ENCODE assay signal across 28 cellular contexts in genomic region chr2:65374555-65374954, GRCh38. TPM values are rescaled to one million over a fixed set of nuclear protein-coding genes. Genes with fewer than 3 reads are reported as not detected.
A peak's percentile ranks its signal among the peaks of the same experiment; 100 is the strongest.
DNase-seq lines count a peak whose midpoint lies in the region; ATAC-seq, FAIRE-seq and TF ChIP-seq lines count a peak whose summit lies in the region.
"Had no signal": no experiment of that assay in that cellular context is flagged by ENCODE, and none has a peak within 500 bp of the region (broad histone marks: within the 10 kb centered on the region; RNA-seq: fewer than 3 reads in every experiment).

No MANE protein-coding gene starts in this region.

- H3F3A ChIP-seq in PC-9 (ENCODE audit: insufficient read depth, low read depth) = peaks cover 44% of the 10 kb centered on the region

- no peak for FAIRE-seq in HepG2 (lab: Jason Lieb, UNC)

- H3K9ac ChIP-seq in HepG2 (ENCODE audit: insufficient read depth, low read depth, low read length) = no peak overlapping the region; the same call in 1 of the 2 replicates
- H3K9ac ChIP-seq: GM23248 had no signal

- H3K36me3 ChIP-seq in PC-9 (ENCODE audit: low read depth) (peaks cover 3% of the 10 kb centered on the region; the same call in 1 of the 2 replicates), HepG2 (replicated peaks in 1 of 2; ENCODE audit: control insufficient read depth in 1 of 2, insufficient read depth in 2 of 2, low read length in 2 of 2) (peaks cover 0 to 24% of the 10 kb centered on the region in 2 experiments; a peak in 3 of 5 replicates)
- H3K36me3 ChIP-seq: gastrocnemius medialis, thoracic aorta had no signal

- POLR2A ChIA-PET in PC-9 (lab: Charles Lee; ENCODE audit: unreplicated experiment) (no interaction called here), HepG2 (lab: Yijun Ruan, JAX) (interaction anchor here (1.0 to 5.2 kb wide), 9 partner anchors 8 to 1059 kb away, joined by 3 to 66 read pairs (median 15); partner anchors contain the start of gene SPRED2)

- TF ChIP-seq CTCF in 22Rv1 (IDR thresholded peaks at IDR 0.05) (no peak), PC-9 (conservative IDR thresholded peaks at IDR 0.05) (no peak), HepG2 (CRISPR knock-in tag; IDR thresholded peaks at IDR 0.05) (no peak)

- H3K27ac ChIP-seq in 22Rv1 (peak overlapping the region; percentile 80), PC-9 (peak overlapping the region; percentile 14; the same call in 1 of the 2 replicates), HepG2 (ENCODE audit: extremely low read length, insufficient read depth, low read length) (peak overlapping the region; percentile 67)
- H3K27ac ChIP-seq: gastrocnemius medialis, GM23248, psoas muscle, thoracic aorta had no signal

- DNase-seq in PC-9 (peak in 1 of 2 experiments; percentile 64), HepG2 (ENCODE audit: low spot score) (no peak), NCI-H2029 treated with DMSO at 0.1 percent for 48 hours (lab: John Stamatoyannopoulos, UW) (no peak)
- DNase-seq: activated CD4-positive, alpha-beta T cell treated with anti-CD3 and anti-CD28 coated beads, Interleukin-2, amount 50 U/mL, for 1 hour; activated CD8-positive, alpha-beta memory T cell treated with anti-CD3 and anti-CD28 coated beads, Interleukin-2, amount 10 ng/mL, durations not matched to agents 7 days and 5 days; activated naive CD4-positive, alpha-beta T cell; activated T-cell treated with anti-CD3 and anti-CD28 coated beads, Interleukin-2, amount 50 U/mL, for 72 hours; DMS153; gastrocnemius medialis; GM23248; hippocampal formation; left ventricle myocardium superior; naive thymus-derived CD8-positive, alpha-beta T cell; NCI-H1105 treated with DMSO at 0.1 percent for 48 hours; NCI-H2029; NCI-H526 treated with DMSO at 0.1 percent for 48 hours; nucleus accumbens; psoas muscle; SHP77 treated with DMSO at 0.1 percent for 48 hours; SW 1271; T-helper 9 cell had no signal

- peak overlapping the region; percentile 46 for H3K4me2 ChIP-seq in PC-9
- H3K4me2 ChIP-seq in HepG2 (ENCODE audit: low read depth, low read length) = peak overlapping the region; percentile 60

- CTCF ChIA-PET in PC-9 (lab: Charles Lee) (no interaction called here), HepG2 (lab: Yijun Ruan, JAX; ENCODE audit: low intra/inter-chr PET ratio, low total read pairs) (no interaction called here)

- in situ Hi-C loops in HepG2 (cut with HindIII; ENCODE audit: extremely low pct_ligation_motif_present, low pct_unique_long_range_greater_than_20kb) = no loop called here

- peak; percentile 47 for ATAC-seq in GM18868 (IDR thresholded peaks at IDR 0.05; ENCODE audit: unreplicated experiment)
- no peak for ATAC-seq in HepG2
- ATAC-seq in HG02642 (IDR thresholded peaks at IDR 0.05; ENCODE audit: poor library complexity, unreplicated experiment) = no peak
- no peak for ATAC-seq in GM21423 (IDR thresholded peaks at IDR 0.05; ENCODE audit: unreplicated experiment)
- no peak for ATAC-seq in GM18873 (IDR thresholded peaks at IDR 0.05; ENCODE audit: low FRiP score, unreplicated experiment)
- ATAC-seq: activated CD8-positive, alpha-beta memory T cell treated with anti-CD3 and anti-CD28 coated beads, Interleukin-2, amount 10 ng/mL, durations not matched to agents 7 days and 5 days; activated T-cell treated with anti-CD3 and anti-CD28 coated beads, Interleukin-2, amount 50 U/mL, for 72 hours; gastrocnemius medialis; left ventricle myocardium superior; naive thymus-derived CD8-positive, alpha-beta T cell; WTC11 had no signal

- TF ChIP-seq EP300 in HepG2 (IDR thresholded peaks at IDR 0.05; ENCODE audit: low read depth in 2 of 2, low read length in 2 of 2) (no peak), HepG2 (CRISPR knock-in tag; IDR thresholded peaks at IDR 0.05; ENCODE audit: borderline replicate concordance) (no peak)

- intact Hi-C loops in PC-9 (cut with micrococcal nuclease; ENCODE audit: unreplicated experiment) (no loop called here), HepG2 (cut with micrococcal nuclease; ENCODE audit: unreplicated experiment) (no loop called here)

- H3K9me3 ChIP-seq in PC-9 (ENCODE audit: insufficient read depth, low read depth) (no peaks in the 10 kb centered on the region), HepG2 (ENCODE audit: low read length) (no peaks in the 10 kb centered on the region)
- H3K9me3 ChIP-seq: gastrocnemius medialis, psoas muscle, thoracic aorta had no signal

- H3K4me1 ChIP-seq in PC-9 (replicated peaks; ENCODE audit: insufficient read depth) = peaks cover 69% of the 10 kb centered on the region
- peaks cover 95% of the 10 kb centered on the region for H3K4me1 ChIP-seq in HepG2 (ENCODE audit: insufficient read depth, low read length)

- TF ChIP-seq POLR2A in HepG2 (IDR thresholded peaks at IDR 0.05; ENCODE audit: insufficient read depth in 1 of 2, low read depth in 2 of 2, low read length in 2 of 2) = no peak

- H4K20me1 ChIP-seq in PC-9 (ENCODE audit: insufficient read depth) = no peaks in the 10 kb centered on the region; the same call in 1 of the 2 replicates
- peaks cover 6% of the 10 kb centered on the region; the same call in 1 of the 2 replicates for H4K20me1 ChIP-seq in HepG2 (ENCODE audit: insufficient read depth, low read length)

- TF ChIP-seq RAD21 in HepG2 (CRISPR knock-in tag; IDR thresholded peaks at IDR 0.05) = no peak

- H3K27me3 ChIP-seq in PC-9 (ENCODE audit: insufficient read depth, low read depth) (no peaks in the 10 kb centered on the region), HepG2 (ENCODE audit: control insufficient read depth in 1 of 2, insufficient read depth in 2 of 2, low read length in 2 of 2) (no peaks in the 10 kb centered on the region)
- H3K27me3 ChIP-seq: gastrocnemius medialis had no signal

- 62% methylated on average over 3 of the region's 3 CpGs for WGBS in HepG2 (ENCODE audit: low lambda C conversion rate)

- BruUV-seq in PC-9 (replicated peaks; lab: Mats Ljungman, UMichigan) = no TSS peak
- no TSS peak for BruUV-seq in HepG2 (replicated peaks; lab: Mats Ljungman, UMichigan)

- no peak overlapping the region for H2AFZ ChIP-seq in PC-9
- H2AFZ ChIP-seq in HepG2 (ENCODE audit: low read length) = no peak overlapping the region
- H2AFZ ChIP-seq: GM23248 had no signal

- no peaks in the 10 kb centered on the region for H3K9me2 ChIP-seq in PC-9 (ENCODE audit: insufficient read depth)

- H3K4me3 ChIP-seq in PC-9 (no peak overlapping the region), HepG2 (replicated peaks in 1 of 3; ENCODE audit: insufficient read depth in 1 of 3, low read depth in 2 of 3, low read length in 3 of 3) (no peak overlapping the region)
- H3K4me3 ChIP-seq: gastrocnemius medialis, GM23248, psoas muscle, thoracic aorta had no signal

- H3K79me2 ChIP-seq in PC-9 (ENCODE audit: low read depth) (peaks cover 93% of the 10 kb centered on the region), HepG2 (ENCODE audit: insufficient read depth, low read length) (peaks cover 93% of the 10 kb centered on the region)

TF ChIP-seq in HepG2, 621 proteins besides CTCF, POLR2A, EP300 and RAD21 (continues in another document):
- TF ChIP-seq REXO4 (CRISPR knock-in tag; IDR thresholded peaks at IDR 0.05; ENCODE audit: borderline replicate concordance) (no peak), ETV5 (CRISPR knock-in tag; IDR thresholded peaks at IDR 0.05; ENCODE audit: borderline replicate concordance) (peak; percentile 13; the same call in 1 of the 2 replicates), ZNF432 (CRISPR knock-in tag; IDR thresholded peaks at IDR 0.05; ENCODE audit: borderline replicate concordance) (no peak), GATAD2A (CRISPR knock-in tag; IDR thresholded peaks at IDR 0.05) (peak; percentile 36; the same call in 1 of the 2 replicates), TEAD3 (CRISPR knock-in tag; optimal IDR thresholded peaks at IDR 0.05; ENCODE audit: borderline replicate concordance) (peak; percentile 26), NR2F2 (IDR thresholded peaks at IDR 0.05; ENCODE audit: borderline replicate concordance, low read depth) (no peak), ELF3 (CRISPR knock-in tag; IDR thresholded peaks at IDR 0.05) (peak; percentile 48; the same call in 1 of the 2 replicates)
- TF ChIP-seq, protein P1, sequence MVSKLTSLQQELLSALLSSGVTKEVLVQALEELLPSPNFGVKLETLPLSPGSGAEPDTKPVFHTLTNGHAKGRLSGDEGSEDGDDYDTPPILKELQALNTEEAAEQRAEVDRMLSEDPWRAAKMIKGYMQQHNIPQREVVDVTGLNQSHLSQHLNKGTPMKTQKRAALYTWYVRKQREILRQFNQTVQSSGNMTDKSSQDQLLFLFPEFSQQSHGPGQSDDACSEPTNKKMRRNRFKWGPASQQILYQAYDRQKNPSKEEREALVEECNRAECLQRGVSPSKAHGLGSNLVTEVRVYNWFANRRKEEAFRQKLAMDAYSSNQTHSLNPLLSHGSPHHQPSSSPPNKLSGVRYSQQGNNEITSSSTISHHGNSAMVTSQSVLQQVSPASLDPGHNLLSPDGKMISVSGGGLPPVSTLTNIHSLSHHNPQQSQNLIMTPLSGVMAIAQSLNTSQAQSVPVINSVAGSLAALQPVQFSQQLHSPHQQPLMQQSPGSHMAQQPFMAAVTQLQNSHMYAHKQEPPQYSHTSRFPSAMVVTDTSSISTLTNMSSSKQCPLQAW (CRISPR knock-in tag; IDR thresholded peaks at IDR 0.05) = 0 out of 2 replicates have a peak, but pooled peaks have one; percentile 52

RNA-seq across cellular contexts. Expression of gene SPRED2, which starts 57.8 kb away (rescaled TPM):
- total RNA-seq in PC-9 (2021) (33.5 and 33.6 TPM in 2 replicates), HepG2 (2016; rRNA removed; fragmentation: Illumina TruSeq; extraction: Trizol) (13.0 and 17.7 TPM in 2 replicates)
- 8.2 and 14.6 TPM in 2 replicates for total RNA-seq in HepG2 (2016; cell fraction: cytosol; rRNA removed; fragmentation: Illumina TruSeq; extraction: Trizol; ENCODE audit: low read depth)
- 13.6 and 15.0 TPM in 2 replicates for total RNA-seq in HepG2 (2016; cell fraction: insoluble cytoplasmic fraction; rRNA removed; fragmentation: Illumina TruSeq; extraction: Trizol)
- total RNA-seq in HepG2 (2016; cell fraction: membrane; rRNA removed; fragmentation: Illumina TruSeq; extraction: Trizol) = 14.7 and 17.3 TPM in 2 replicates
- 17.1 and 21.0 TPM in 2 replicates for total RNA-seq in HepG2 (2016; cell fraction: nucleus; rRNA removed; fragmentation: Illumina TruSeq; extraction: Trizol)
- polyA plus RNA-seq in HepG2 (2011; rRNA removed) = 34.4 and 37.0 TPM in 2 replicates
- 35.1 and 36.7 TPM in 2 replicates for polyA plus RNA-seq in HepG2 (2011; cell fraction: cytosol; rRNA removed)
- polyA plus RNA-seq in HepG2 (2011; cell fraction: nucleus; rRNA removed) = 42.3 and 51.3 TPM in 2 replicates
- polyA plus RNA-seq in HepG2 (2012) = 50.2 and 57.7 TPM in 2 replicates
- 7.2 and 7.7 TPM in 2 replicates for polyA plus RNA-seq in HepG2 (2016; cell fraction: cytosol; fragmentation: Illumina TruSeq; extraction: Trizol; ENCODE audit: low read depth)
- 35.3 and 42.4 TPM in 2 replicates for polyA plus RNA-seq in HepG2 (2016; cell fraction: insoluble cytoplasmic fraction; fragmentation: Illumina TruSeq; extraction: Trizol; ENCODE audit: low read depth)
- polyA plus RNA-seq in HepG2 (2016; cell fraction: membrane; fragmentation: Illumina TruSeq; extraction: Trizol; ENCODE audit: low read depth) = 18.9 and 19.9 TPM in 2 replicates
- 39.6 and 40.2 TPM in 2 replicates for polyA plus RNA-seq in HepG2 (2016; cell fraction: nucleus; fragmentation: Illumina TruSeq; extraction: Trizol; ENCODE audit: insufficient read depth, low read depth)
- 4.9 and 74.4 TPM in 2 replicates for polyA minus RNA-seq in HepG2 (2011; rRNA and poly(A)+ RNA removed; ENCODE audit: low replicate concordance)
- polyA minus RNA-seq in HepG2 (2011; cell fraction: cytosol; rRNA and poly(A)+ RNA removed) = 42.6 and 50.6 TPM in 2 replicates
- 36.3 and 43.9 TPM in 2 replicates for polyA minus RNA-seq in HepG2 (2011; cell fraction: nucleus; rRNA and poly(A)+ RNA removed)

Comparison
In these comparisons a context has a peak if more than half of its experiments do, and no peak if none do; other contexts are left out.
1. H3K27ac ChIP-seq: peak in every context shown above with its lines; median percentile 80 in 22Rv1; 67 in HepG2; 14 in PC-9.